11 cellular contexts compared by ENCODE assay signal in the genomic region with DNA sequence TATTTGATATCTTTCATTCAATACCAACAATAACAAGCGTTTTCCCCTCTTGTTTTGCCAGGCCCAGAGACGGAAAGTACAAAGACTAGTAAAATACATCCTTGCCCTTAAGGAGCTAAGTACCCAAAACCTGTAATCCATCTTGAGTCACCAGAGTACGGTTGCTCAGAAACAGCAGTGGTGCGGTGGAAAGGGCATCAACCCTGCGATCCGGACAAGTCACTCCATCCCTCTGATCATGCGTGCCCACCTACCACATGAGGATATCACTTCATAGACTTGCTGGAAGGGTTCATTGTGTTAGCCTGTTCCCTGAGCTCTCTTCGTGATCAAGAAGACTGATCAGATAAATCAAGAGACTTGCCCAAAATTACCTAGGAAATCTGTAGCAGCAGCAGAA. TPM values are rescaled to one million over a fixed set of nuclear protein-coding genes. Genes with fewer than 3 reads are reported as not detected.
DNase-seq lines count a peak whose midpoint lies in the region; ATAC-seq, FAIRE-seq and TF ChIP-seq lines count a peak whose summit lies in the region.
"Had no signal": no experiment of that assay in that cellular context is flagged by ENCODE, and none has a peak within 500 bp of the region (broad histone marks: within the 10 kb centered on the region; RNA-seq: fewer than 3 reads in every experiment).

No MANE protein-coding gene starts in this region.

- H3K27ac ChIP-seq in OCI-LY7 (ENCODE audit: low read depth, low read length, poor library complexity, severe bottlenecking) (no peak overlapping the region), endothelial cell of umbilical vein (ENCODE audit: insufficient read depth, low read depth, low read length) (no peak overlapping the region)

- H3K27me3 ChIP-seq in endothelial cell of umbilical vein (ENCODE audit: control insufficient read depth in 2 of 2, insufficient read depth in 2 of 2, low read length in 2 of 2) = no peaks in the 10 kb centered on the region

- H3K4me3 Mint-ChIP-seq in activated T-cell treated with anti-CD3 and anti-CD28 coated beads, Interleukin-2, amount 50 U/mL, for 24 hours = peak overlapping the region; percentile 97
- H3K4me3 Mint-ChIP-seq in stimulated activated memory B cell treated with anti-CD40 and anti-IgM and Interleukin-4, amounts not matched to agents 10 μg/mL and 1 μg/mL and 100 μg/mL, for 72 hours = peak overlapping the region; percentile 84

- no peaks in the 10 kb centered on the region for H3K9me3 Mint-ChIP-seq in activated T-cell treated with anti-CD3 and anti-CD28 coated beads, Interleukin-2, amount 50 U/mL, for 24 hours
- H3K9me3 Mint-ChIP-seq in stimulated activated memory B cell treated with anti-CD40 and anti-IgM and Interleukin-4, amounts not matched to agents 10 μg/mL and 1 μg/mL and 100 μg/mL, for 72 hours = no peaks in the 10 kb centered on the region

- H3K4me2 ChIP-seq in OCI-LY7 (ENCODE audit: low read length) = peak overlapping the region; percentile 82
- peak overlapping the region; percentile 96 for H3K4me2 ChIP-seq in endothelial cell of umbilical vein (ENCODE audit: insufficient read depth, low read length)

- no peaks in the 10 kb centered on the region for H3K9me3 ChIP-seq in OCI-LY7 (ENCODE audit: low read length)
- H3K9me3 ChIP-seq in endothelial cell of umbilical vein (replicated peaks; ENCODE audit: control insufficient read depth, insufficient read depth, low read length) = no peaks in the 10 kb centered on the region

- H3K9me2 ChIP-seq in OCI-LY7 (ENCODE audit: insufficient read depth, low read length) = no peaks in the 10 kb centered on the region

- CTCF ChIA-PET in OCI-LY7 (lab: Charles Lee; ENCODE audit: unreplicated experiment) (interaction anchor here (0.9 kb wide), 1 partner anchor 307 kb away, joined by 3 read pairs; a partner anchor contains a TSS), endothelial cell of umbilical vein (lab: Charles Lee) (interaction anchor here (1.0 to 1.8 kb wide), 3 partner anchors 9 to 138 kb away, joined by 4 to 5 read pairs (median 4); a partner anchor contains a TSS)

- H4K20me1 ChIP-seq in OCI-LY7 (ENCODE audit: insufficient read depth, low read length) = peaks cover 5% of the 10 kb centered on the region; the same call in 1 of the 2 replicates
- H4K20me1 ChIP-seq in endothelial cell of umbilical vein (replicated peaks; ENCODE audit: control insufficient read depth, extremely low read depth, insufficient read depth, low read length) = no peaks in the 10 kb centered on the region

- H3K79me2 ChIP-seq in OCI-LY7 (ENCODE audit: insufficient read depth, low read depth, low read length) = peaks cover 37% of the 10 kb centered on the region
- H3K79me2 ChIP-seq in endothelial cell of umbilical vein (ENCODE audit: control insufficient read depth, insufficient read depth, low read length) = peaks cover 56% of the 10 kb centered on the region

- no peak for TF ChIP-seq CTCF in OCI-LY7 (conservative IDR thresholded peaks at IDR 0.05; ENCODE audit: low read length)
- no peak for TF ChIP-seq CTCF in endothelial cell of umbilical vein (IDR thresholded peaks at IDR 0.05; ENCODE audit: extremely low read depth in 1 of 2, insufficient read depth in 1 of 2, low read depth in 1 of 2, low read length in 2 of 2)

- no peak for DNase-seq in activated T-cell treated with anti-CD3 and anti-CD28 coated beads, Interleukin-2, amount 50 U/mL, for 24 hours
- no peak for DNase-seq in activated T-cell treated with anti-CD3 and anti-CD28 coated beads, Interleukin-2, amount 50 U/mL, for 1 hour
- no peak for DNase-seq in OCI-LY7 (ENCODE audit: low spot score)
- no peak for DNase-seq in endothelial cell of umbilical vein (ENCODE audit: low read depth, low spot score)
- no peak for DNase-seq in midbrain (lab: John Stamatoyannopoulos, UW)
- DNase-seq: activated CD4-positive, alpha-beta T cell treated with anti-CD3 and anti-CD28 coated beads, Interleukin-2, amount 50 U/mL, for 4 hours; NCI-H524 treated with DMSO at 0.1 percent for 48 hours had no signal

- FAIRE-seq in endothelial cell of umbilical vein (lab: Jason Lieb, UNC) = no peak
- FAIRE-seq: H1 had no signal

- H3K4me3 ChIP-seq in OCI-LY7 (ENCODE audit: low read depth, low read length, poor library complexity, severe bottlenecking) (peak overlapping the region; percentile 81), endothelial cell of umbilical vein (replicated peaks in 1 of 3; ENCODE audit: insufficient read depth in 1 of 3, low read depth in 1 of 3, low read length in 3 of 3) (no peak overlapping the region)

- H3K36me3 Mint-ChIP-seq in activated T-cell treated with anti-CD3 and anti-CD28 coated beads, Interleukin-2, amount 50 U/mL, for 24 hours (ENCODE audit: low read depth) = peaks cover 66% of the 10 kb centered on the region
- peaks cover 39% of the 10 kb centered on the region for H3K36me3 Mint-ChIP-seq in stimulated activated memory B cell treated with anti-CD40 and anti-IgM and Interleukin-4, amounts not matched to agents 10 μg/mL and 1 μg/mL and 100 μg/mL, for 72 hours

- dilution Hi-C loops in endothelial cell of umbilical vein (cut with MboI; ENCODE audit: extremely low pct_ligation_motif_present, low sequenced_read_pairs) = no loop called here

- peaks cover 81% of the 10 kb centered on the region for H3K4me1 Mint-ChIP-seq in activated T-cell treated with anti-CD3 and anti-CD28 coated beads, Interleukin-2, amount 50 U/mL, for 24 hours (ENCODE audit: low read depth)
- H3K4me1 Mint-ChIP-seq in stimulated activated memory B cell treated with anti-CD40 and anti-IgM and Interleukin-4, amounts not matched to agents 10 μg/mL and 1 μg/mL and 100 μg/mL, for 72 hours = peaks cover 77% of the 10 kb centered on the region

- peaks cover 54% of the 10 kb centered on the region for H3K36me3 ChIP-seq in OCI-LY7 (ENCODE audit: insufficient read depth, low read length)
- H3K36me3 ChIP-seq in endothelial cell of umbilical vein (ENCODE audit: control insufficient read depth in 2 of 2, extremely low read depth in 1 of 2, insufficient read depth in 2 of 2, low read length in 2 of 2) = peaks cover 23 to 26% of the 10 kb centered on the region in 2 experiments

- H2AFZ ChIP-seq in OCI-LY7 (ENCODE audit: low read length) (no peak overlapping the region), endothelial cell of umbilical vein (ENCODE audit: low read depth, low read length) (no peak overlapping the region)

- H3K27ac Mint-ChIP-seq in activated T-cell treated with anti-CD3 and anti-CD28 coated beads, Interleukin-2, amount 50 U/mL, for 24 hours = peak overlapping the region; percentile 98
- peak overlapping the region; percentile 89 for H3K27ac Mint-ChIP-seq in stimulated activated memory B cell treated with anti-CD40 and anti-IgM and Interleukin-4, amounts not matched to agents 10 μg/mL and 1 μg/mL and 100 μg/mL, for 72 hours

- H3K9me1 ChIP-seq in endothelial cell of umbilical vein (replicated peaks; ENCODE audit: control insufficient read depth, extremely low read depth, insufficient read depth, low read length) = no peaks in the 10 kb centered on the region

- no peak for TF ChIP-seq POLR2A in endothelial cell of umbilical vein (IDR thresholded peaks at IDR 0.05; ENCODE audit: low read depth, low read length)

- H3K4me1 ChIP-seq in OCI-LY7 (ENCODE audit: insufficient read depth, low read length, poor library complexity, severe bottlenecking) (peaks cover 53% of the 10 kb centered on the region), endothelial cell of umbilical vein (ENCODE audit: control insufficient read depth, extremely low read depth, insufficient read depth, low read length) (peaks cover 28% of the 10 kb centered on the region)

- no peaks in the 10 kb centered on the region for H3K27me3 Mint-ChIP-seq in activated T-cell treated with anti-CD3 and anti-CD28 coated beads, Interleukin-2, amount 50 U/mL, for 24 hours
- H3K27me3 Mint-ChIP-seq in stimulated activated memory B cell treated with anti-CD40 and anti-IgM and Interleukin-4, amounts not matched to agents 10 μg/mL and 1 μg/mL and 100 μg/mL, for 72 hours = no peaks in the 10 kb centered on the region

- H3K9ac ChIP-seq in endothelial cell of umbilical vein (replicated peaks; ENCODE audit: extremely low read depth, insufficient read depth, low read length) = no peak overlapping the region

- no peak for ATAC-seq in stimulated activated memory B cell treated with anti-CD40 and anti-IgM and Interleukin-4, amounts not matched to agents 10 μg/mL and 1 μg/mL and 100 μg/mL, for 72 hours
- ATAC-seq in GM21528 (IDR thresholded peaks at IDR 0.05; ENCODE audit: low FRiP score, unreplicated experiment) = no peak
- no peak for ATAC-seq in GM19467 (IDR thresholded peaks at IDR 0.05; ENCODE audit: unreplicated experiment)

- BruUV-seq in OCI-LY7 (replicated peaks; lab: Mats Ljungman, UMichigan) = no TSS peak
- BruUV-seq in endothelial cell of umbilical vein (replicated peaks; lab: Mats Ljungman, UMichigan) = no TSS peak

- POLR2A ChIA-PET in OCI-LY7 (lab: Charles Lee) = interaction anchor here (0.7 to 1.6 kb wide), 5 partner anchors 17 to 341 kb away, joined by 3 to 5 read pairs (median 4); no protein-coding TSS in a partner anchor
- POLR2A ChIA-PET in endothelial cell of umbilical vein (lab: Charles Lee) = no interaction called here

- intact Hi-C loops in OCI-LY7 (cut with micrococcal nuclease; ENCODE audit: unreplicated experiment) (no loop called here), endothelial cell of umbilical vein (cut with micrococcal nuclease) (no loop called here)

RNA-seq across cellular contexts. Expression of a gene that starts 1.9 kb away (rescaled TPM):
- total RNA-seq in OCI-LY7 (2014; rRNA removed; shearing (Covaris generic)) = 35.2 and 38.6 TPM in 2 replicates
- total RNA-seq in OCI-LY7 (2022) (48.2 and 50.6 TPM in 2 replicates), endothelial cell of umbilical vein (37.0 and 44.2 TPM in 2 replicates)
- polyA plus RNA-seq in endothelial cell of umbilical vein = 36.3 and 36.9 TPM in 2 replicates
- polyA plus RNA-seq in endothelial cell of umbilical vein (2011; cell fraction: cytosol; rRNA removed) = 43.8 and 52.2 TPM in 2 replicates
- polyA plus RNA-seq in endothelial cell of umbilical vein (2011; cell fraction: nucleus; rRNA removed) = 21.9 and 24.2 TPM in 2 replicates
- 46.7 and 58.0 TPM in 2 replicates for polyA plus RNA-seq in endothelial cell of umbilical vein (2012)
- 20.4 and 20.6 TPM in 2 replicates for polyA minus RNA-seq in endothelial cell of umbilical vein
- polyA minus RNA-seq in endothelial cell of umbilical vein (2011; cell fraction: cytosol; rRNA and poly(A)+ RNA removed) = 18.9 TPM
- polyA minus RNA-seq in endothelial cell of umbilical vein (2011; cell fraction: nucleus; rRNA and poly(A)+ RNA removed) = 6.0 TPM in 2 replicates

RNA-seq across cellular contexts. Expression of a gene that starts 8.0 kb away (rescaled TPM):
- 67.9 and 80.4 TPM in 2 replicates for total RNA-seq in OCI-LY7 (2014; rRNA removed; shearing (Covaris generic))
- total RNA-seq in OCI-LY7 (2022) = 140 and 150 TPM in 2 replicates
- 28.2 and 29.6 TPM in 2 replicates for total RNA-seq in endothelial cell of umbilical vein
- polyA plus RNA-seq in endothelial cell of umbilical vein = 7.0 and 9.1 TPM in 2 replicates
- 8.2 and 8.4 TPM in 2 replicates for polyA plus RNA-seq in endothelial cell of umbilical vein (2011; cell fraction: cytosol; rRNA removed)
- 24.4 and 30.2 TPM in 2 replicates for polyA plus RNA-seq in endothelial cell of umbilical vein (2011; cell fraction: nucleus; rRNA removed)
- polyA plus RNA-seq in endothelial cell of umbilical vein (2012) = 9.9 and 12.5 TPM in 2 replicates
- 22.9 and 24.2 TPM in 2 replicates for polyA minus RNA-seq in endothelial cell of umbilical vein
- polyA minus RNA-seq in endothelial cell of umbilical vein (2011; cell fraction: cytosol; rRNA and poly(A)+ RNA removed) = 20.2 TPM
- 36.4 and 43.6 TPM in 2 replicates for polyA minus RNA-seq in endothelial cell of umbilical vein (2011; cell fraction: nucleus; rRNA and poly(A)+ RNA removed)

RNA-seq across cellular contexts. Expression of a gene that starts 48.4 kb away (rescaled TPM):
- total RNA-seq in OCI-LY7 (2014; rRNA removed; shearing (Covaris generic)) = 48.8 and 58.7 TPM in 2 replicates
- total RNA-seq in OCI-LY7 (2022) (171 and 203 TPM in 2 replicates), endothelial cell of umbilical vein (7.5 and 7.8 TPM in 2 replicates)
- 12.6 and 14.2 TPM in 2 replicates for polyA plus RNA-seq in endothelial cell of umbilical vein
- 2.1 and 6.1 TPM in 2 replicates for polyA plus RNA-seq in endothelial cell of umbilical vein (2011; cell fraction: cytosol; rRNA removed)
- polyA plus RNA-seq in endothelial cell of umbilical vein (2011; cell fraction: nucleus; rRNA removed) = 82.9 and 100 TPM in 2 replicates
- 6.9 and 7.2 TPM in 2 replicates for polyA plus RNA-seq in endothelial cell of umbilical vein (2012)
- 7.6 and 9.0 TPM in 2 replicates for polyA minus RNA-seq in endothelial cell of umbilical vein
- 4.9 TPM for polyA minus RNA-seq in endothelial cell of umbilical vein (2011; cell fraction: cytosol; rRNA and poly(A)+ RNA removed)
- 13.9 and 18.0 TPM in 2 replicates for polyA minus RNA-seq in endothelial cell of umbilical vein (2011; cell fraction: nucleus; rRNA and poly(A)+ RNA removed)
